18 cellular contexts compared by ENCODE assay signal in the genomic region with DNA sequence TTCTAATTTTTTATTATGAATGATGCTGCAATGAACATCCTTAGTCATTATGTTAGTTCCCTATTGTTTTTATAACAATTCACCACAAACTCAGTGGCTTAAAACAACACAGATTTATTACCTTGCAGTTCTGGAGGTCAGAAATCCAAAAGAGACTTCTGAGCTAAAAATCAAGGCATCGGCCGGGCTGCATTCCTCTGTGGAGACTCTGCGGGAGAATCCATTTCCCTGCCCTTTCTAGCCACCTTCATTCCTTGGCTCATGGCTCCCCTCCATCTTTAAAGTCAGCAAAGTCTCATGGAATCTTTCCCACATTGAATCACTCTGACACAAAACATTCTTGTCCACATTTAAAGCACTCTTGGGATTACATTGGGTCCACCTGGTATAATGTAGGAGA. TPM values are rescaled to one million over a fixed set of nuclear protein-coding genes. Genes with fewer than 3 reads are reported as not detected.
DNase-seq lines count a peak whose midpoint lies in the region; ATAC-seq and TF ChIP-seq lines count a peak whose summit lies in the region.
"Had no signal": no experiment of that assay in that cellular context is flagged by ENCODE, and none has a peak within 500 bp of the region (broad histone marks: within the 10 kb centered on the region; RNA-seq: fewer than 3 reads in every experiment).

No MANE protein-coding gene starts in this region.

- POLR2A ChIA-PET in activated CD4-positive, alpha-beta T cell treated with anti-CD3 and anti-CD28 coated beads, Interleukin-2, amount 10 ng/mL, durations not matched to agents 7 days and 5 days (lab: Charles Lee) = no interaction called here
- POLR2A ChIA-PET in activated CD4-positive, alpha-beta T cell treated with anti-CD3 and anti-CD28 coated beads for 36 hours (lab: Charles Lee) = no interaction called here

- peaks cover 2% of the 10 kb centered on the region for H3K36me3 Mint-ChIP-seq in activated CD4-positive, alpha-beta T cell treated with anti-CD3 and anti-CD28 coated beads, Interleukin-2, amount 10 ng/mL, durations not matched to agents 7 days and 5 days (ENCODE audit: low read depth)
- H3K36me3 Mint-ChIP-seq in activated CD4-positive, alpha-beta T cell treated with anti-CD3 and anti-CD28 coated beads for 36 hours (ENCODE audit: low read depth) = no peaks in the 10 kb centered on the region
- H3K36me3 Mint-ChIP-seq in nephron (ENCODE audit: low read depth) = peaks cover 9% of the 10 kb centered on the region

- DNase-seq in activated CD4-positive, alpha-beta T cell treated with anti-CD3 and anti-CD28 coated beads, Interleukin-2, amount 10 ng/mL, durations not matched to agents 7 days and 5 days = no peak
- no peak for DNase-seq in activated CD4-positive, alpha-beta T cell treated with anti-CD3 and anti-CD28 coated beads for 36 hours
- DNase-seq in dermis blood vessel endothelial cell (peak; percentile 48), MG63 (no peak)
- no peak for DNase-seq in stimulated activated CD4-positive, alpha-beta T cell treated with anti-CD3 and anti-CD28 coated beads, Interleukin-2, amount 100 ng/mL, for 48 hours
- DNase-seq in activated CD4-positive, CD25-positive, alpha-beta regulatory T cell (lab: John Stamatoyannopoulos, UW) = no peak
- DNase-seq: DMS153; DND-41; NCI-H1092 treated with DMSO at 0.1 percent for 48 hours; NCI-H1436 treated with DMSO at 0.1 percent for 48 hours; NCI-H1930; NCI-H446; NCI-H526; NCI-H82; NK-92 treated with Interleukin-12 subunit alpha and Interleukin-12 subunit beta, amount 100 ng/mL, for 24 hours; PC-3 had no signal

- no peaks in the 10 kb centered on the region for H3K9me3 ChIP-seq in MG63

- 0 out of 2 replicates have a peak, but pooled peaks cover 2% of the 10 kb centered on the region for H3K36me3 ChIP-seq in MG63

- no peaks in the 10 kb centered on the region for H3K27me3 Mint-ChIP-seq in activated CD4-positive, alpha-beta T cell treated with anti-CD3 and anti-CD28 coated beads, Interleukin-2, amount 10 ng/mL, durations not matched to agents 7 days and 5 days
- no peaks in the 10 kb centered on the region for H3K27me3 Mint-ChIP-seq in activated CD4-positive, alpha-beta T cell treated with anti-CD3 and anti-CD28 coated beads for 36 hours
- no peaks in the 10 kb centered on the region for H3K27me3 Mint-ChIP-seq in nephron (ENCODE audit: low read depth)

- no peak overlapping the region for H3K4me3 ChIP-seq in MG63

- peak overlapping the region; percentile 22 for H3K27ac Mint-ChIP-seq in activated CD4-positive, alpha-beta T cell treated with anti-CD3 and anti-CD28 coated beads, Interleukin-2, amount 10 ng/mL, durations not matched to agents 7 days and 5 days
- no peak overlapping the region for H3K27ac Mint-ChIP-seq in activated CD4-positive, alpha-beta T cell treated with anti-CD3 and anti-CD28 coated beads for 36 hours
- peak overlapping the region; percentile 26 to 82 (median 74) for H3K27ac Mint-ChIP-seq in nephron

- intact Hi-C loops in activated CD4-positive, alpha-beta T cell treated with anti-CD3 and anti-CD28 coated beads for 36 hours (cut with DNase I, micrococcal nuclease) = no loop called here

- H3K27me3 ChIP-seq in MG63 = no peaks in the 10 kb centered on the region

- CTCF ChIA-PET in activated CD4-positive, alpha-beta T cell treated with anti-CD3 and anti-CD28 coated beads, Interleukin-2, amount 10 ng/mL, durations not matched to agents 7 days and 5 days (lab: Charles Lee) = no interaction called here
- CTCF ChIA-PET in activated CD4-positive, alpha-beta T cell treated with anti-CD3 and anti-CD28 coated beads for 36 hours (lab: Charles Lee) = interaction anchor here (0.9 to 1.0 kb wide), 2 partner anchors 18 to 169 kb away, joined by 3 read pairs; no protein-coding TSS in a partner anchor

- H3K4me3 Mint-ChIP-seq in activated CD4-positive, alpha-beta T cell treated with anti-CD3 and anti-CD28 coated beads, Interleukin-2, amount 10 ng/mL, durations not matched to agents 7 days and 5 days = no peak overlapping the region
- no peak overlapping the region for H3K4me3 Mint-ChIP-seq in activated CD4-positive, alpha-beta T cell treated with anti-CD3 and anti-CD28 coated beads for 36 hours
- H3K4me3 Mint-ChIP-seq in nephron = no peak overlapping the region

- peaks cover 10% of the 10 kb centered on the region for H3K9me3 Mint-ChIP-seq in activated CD4-positive, alpha-beta T cell treated with anti-CD3 and anti-CD28 coated beads, Interleukin-2, amount 10 ng/mL, durations not matched to agents 7 days and 5 days
- H3K9me3 Mint-ChIP-seq in activated CD4-positive, alpha-beta T cell treated with anti-CD3 and anti-CD28 coated beads for 36 hours (ENCODE audit: low read depth) = peaks cover 6% of the 10 kb centered on the region
- H3K9me3 Mint-ChIP-seq in nephron = no peaks in the 10 kb centered on the region

- TF ChIP-seq CTCF in nephron (IDR thresholded peaks at IDR 0.05; ENCODE audit: unreplicated experiment in 3 of 3) = no peak

- no peak for ATAC-seq in activated CD4-positive, alpha-beta T cell treated with anti-CD3 and anti-CD28 coated beads for 36 hours
- ATAC-seq: HCT116, PC-3 had no signal

- no peaks in the 10 kb centered on the region for H3K4me1 Mint-ChIP-seq in activated CD4-positive, alpha-beta T cell treated with anti-CD3 and anti-CD28 coated beads, Interleukin-2, amount 10 ng/mL, durations not matched to agents 7 days and 5 days
- no peaks in the 10 kb centered on the region for H3K4me1 Mint-ChIP-seq in activated CD4-positive, alpha-beta T cell treated with anti-CD3 and anti-CD28 coated beads for 36 hours
- H3K4me1 Mint-ChIP-seq in nephron = peaks cover 12% of the 10 kb centered on the region

RNA-seq across cellular contexts. Expression of gene SNX18, which starts 38.6 kb away (rescaled TPM):
- 10 to 100 TPM; 19.0 to 19.7 TPM for total RNA-seq in activated CD4-positive, alpha-beta T cell treated with anti-CD3 and anti-CD28 coated beads, Interleukin-2, amount 10 ng/mL, durations not matched to agents 7 days and 5 days
- total RNA-seq in activated CD4-positive, alpha-beta T cell treated with anti-CD3 and anti-CD28 coated beads for 36 hours = 1 to 10 TPM; 4.6 to 4.7 TPM
- 22.2 and 32.0 TPM in 2 replicates for total RNA-seq in dermis blood vessel endothelial cell
- 40.1 and 41.3 TPM in 2 replicates for total RNA-seq in MG63 (2014; rRNA removed; shearing (Covaris generic); ENCODE audit: low replicate concordance)
